Comparison of ENCODE assay signal across 9 cellular contexts in the genomic region with DNA sequence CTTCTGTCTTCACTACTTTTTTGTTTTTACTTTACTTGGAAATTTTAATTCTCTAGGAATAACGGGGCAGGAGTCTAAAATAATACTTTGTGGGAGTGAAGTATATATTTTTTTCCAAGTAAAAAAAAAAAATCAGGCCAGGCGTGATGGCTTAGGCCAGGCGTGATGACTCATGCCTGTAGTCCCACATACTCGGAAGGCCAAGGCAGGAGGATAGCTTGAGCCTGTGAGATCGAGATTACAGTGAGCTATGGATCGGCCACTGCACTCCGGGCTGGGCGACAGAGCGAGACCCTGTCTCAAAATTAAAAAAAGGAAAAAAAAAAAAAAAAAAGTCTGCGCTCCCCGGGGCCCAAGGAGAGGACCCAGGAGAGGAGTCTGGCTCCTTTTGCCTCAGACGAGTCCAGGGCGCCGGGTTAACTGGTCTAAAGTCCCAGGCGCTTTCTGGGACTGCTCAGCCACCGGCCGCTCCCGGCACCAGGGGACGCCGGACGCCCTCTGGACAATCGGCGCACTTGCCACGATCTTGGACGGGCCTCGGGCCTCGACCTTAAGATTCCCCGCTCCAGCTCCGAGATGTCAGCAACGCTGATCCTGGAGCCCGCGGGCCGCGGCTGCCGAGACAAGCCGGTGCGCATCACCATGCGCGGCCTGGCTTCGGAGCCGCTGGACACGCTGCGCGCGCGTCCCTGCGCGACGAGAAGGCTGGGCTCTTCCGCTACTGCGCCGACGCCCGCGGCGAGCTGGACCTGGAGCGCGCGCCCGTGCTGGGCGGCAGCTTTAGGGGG. TPM values are rescaled to one million over a fixed set of nuclear protein-coding genes. Genes with fewer than 3 reads are reported as not detected.
DNase-seq lines count a peak whose midpoint lies in the region; ATAC-seq, FAIRE-seq and TF ChIP-seq lines count a peak whose summit lies in the region.
"Had no signal": no experiment of that assay in that cellular context is flagged by ENCODE, and none has a peak within 500 bp of the region (broad histone marks: within the 10 kb centered on the region; RNA-seq: fewer than 3 reads in every experiment).

No MANE protein-coding gene starts in this region.

- peaks cover 9 to 23% (median 20%) of the 10 kb centered on the region in 4 donors for H3K4me1 Mint-ChIP-seq in naive thymus-derived CD8-positive, alpha-beta T cell
- peaks cover 16 to 19% of the 10 kb centered on the region in 2 donors for H3K4me1 Mint-ChIP-seq in effector memory CD8-positive, alpha-beta T cell (ENCODE audit: low read depth in 2 of 2)

- H3K4me1 ChIP-seq in NT2/D1 (ENCODE audit: insufficient read depth, insufficient read length) (no peaks in the 10 kb centered on the region), esophagus squamous epithelium (peaks cover 7 to 34% (median 10%) of the 10 kb centered on the region in 3 donors)

- peaks cover 0 to 73% (median 41%) of the 10 kb centered on the region in 9 donors for H3K9me3 Mint-ChIP-seq in naive thymus-derived CD8-positive, alpha-beta T cell
- no peaks in the 10 kb centered on the region for H3K9me3 Mint-ChIP-seq in effector memory CD8-positive, alpha-beta T cell

- FAIRE-seq in D721Med (lab: Jason Lieb, UNC), result no peak

- POLR2A ChIA-PET in AG04449 (lab: Yijun Ruan, JAX), result no interaction called here
- POLR2A ChIA-PET in naive thymus-derived CD8-positive, alpha-beta T cell (lab: Charles Lee), result no interaction called here

- TF ChIP-seq CTCF in AG04449 (IDR thresholded peaks at IDR 0.05; ENCODE audit: insufficient read depth, low read length, missing control alignments) (no peak), esophagus squamous epithelium (IDR thresholded peaks at IDR 0.05) (no peak), D721Med (IDR thresholded peaks at IDR 0.05; ENCODE audit: insufficient read depth, missing control alignments) (no peak)

- H3K36me3 ChIP-seq in NT2/D1 (ENCODE audit: insufficient read depth, insufficient read length, low read length) (no peaks in the 10 kb centered on the region), esophagus squamous epithelium (no peaks in the 10 kb centered on the region)

- WGBS in esophagus squamous epithelium, 2 donors, result 35 to 45% methylated on average over 11 to 26 of the region's 61 CpGs

- ATAC-seq in naive thymus-derived CD8-positive, alpha-beta T cell, result no peak
- ATAC-seq in GM21423 (IDR thresholded peaks at IDR 0.05; ENCODE audit: unreplicated experiment) (no peak), HG02623 (IDR thresholded peaks at IDR 0.05; ENCODE audit: unreplicated experiment) (no peak)
- ATAC-seq in effector memory CD8-positive, alpha-beta T cell (replicated peaks), result no peak
- ATAC-seq: Panc1 had no signal

- peak overlapping the region; percentile 48 for H3K4me3 ChIP-seq in AG04449 (ENCODE audit: low read depth, low read length)
- H3K4me3 ChIP-seq in NT2/D1 (ENCODE audit: insufficient read length, low read depth), result peak overlapping the region; percentile 32
- peak overlapping the region; percentile 21 to 61 (median 42) for H3K4me3 ChIP-seq in esophagus squamous epithelium

- DNase-seq in AG04449 (ENCODE audit: low read depth, low spot score) (no peak), NT2/D1 (ENCODE audit: low read depth, low spot score) (no peak), esophagus squamous epithelium (lab: John Stamatoyannopoulos, UW) (no peak), D721Med (ENCODE audit: insufficient read length, low spot score) (no peak)
- DNase-seq in naive thymus-derived CD8-positive, alpha-beta T cell, result no peak
- no peak for DNase-seq in effector memory CD8-positive, alpha-beta T cell

- H3K27ac ChIP-seq in esophagus squamous epithelium, result peak overlapping the region in 2 of 4 donors; percentile 20 to 44

- intact Hi-C loops in esophagus squamous epithelium (cut with DNase I), result no loop called here

- H3K36me3 Mint-ChIP-seq in naive thymus-derived CD8-positive, alpha-beta T cell, result peaks cover 13 to 53% (median 51%) of the 10 kb centered on the region in 3 donors
- H3K36me3 Mint-ChIP-seq in effector memory CD8-positive, alpha-beta T cell (ENCODE audit: insufficient read depth), result peaks cover 16% of the 10 kb centered on the region

- H3K27me3 ChIP-seq in NT2/D1 (ENCODE audit: insufficient read depth, insufficient read length), result peaks cover 22% of the 10 kb centered on the region
- peaks cover 0 to 18% (median 0%) of the 10 kb centered on the region in 4 donors for H3K27me3 ChIP-seq in esophagus squamous epithelium

- no peaks in the 10 kb centered on the region; the same call in 1 of the 2 replicates for H3K9me3 ChIP-seq in NT2/D1 (ENCODE audit: insufficient read depth, low read length)
- no peaks in the 10 kb centered on the region for H3K9me3 ChIP-seq in esophagus squamous epithelium

- no peak overlapping the region for H3K27ac Mint-ChIP-seq in naive thymus-derived CD8-positive, alpha-beta T cell
- H3K27ac Mint-ChIP-seq in effector memory CD8-positive, alpha-beta T cell, result no peak overlapping the region

- peak overlapping the region; percentile 57 for H3K9ac ChIP-seq in NT2/D1 (ENCODE audit: insufficient read length, low read depth)

- H3K4me3 Mint-ChIP-seq in naive thymus-derived CD8-positive, alpha-beta T cell, result peak overlapping the region in 8 of 10 donors; percentile 8 to 74 (median 57)
- peak overlapping the region in 1 of 2 donors; percentile 34 for H3K4me3 Mint-ChIP-seq in effector memory CD8-positive, alpha-beta T cell

- peaks cover 17 to 39% (median 28%) of the 10 kb centered on the region in 5 donors for H3K27me3 Mint-ChIP-seq in naive thymus-derived CD8-positive, alpha-beta T cell
- H3K27me3 Mint-ChIP-seq in effector memory CD8-positive, alpha-beta T cell, result peaks cover 16 to 38% of the 10 kb centered on the region in 2 donors

- CTCF ChIA-PET in AG04449 (lab: Yijun Ruan, JAX), result interaction anchor here (1.6 kb wide), 1 partner anchor 11 kb away, joined by 4 read pairs; no protein-coding TSS in a partner anchor

- no peak for TF ChIP-seq POLR2A in esophagus squamous epithelium (IDR thresholded peaks at IDR 0.05)

RNA-seq across cellular contexts. Expression of a gene that starts 2.7 kb away (rescaled TPM):
- 1 to 10 TPM in 2 of 4 donors, under 1 TPM in 2; 0.30 to 2.1 (median 0.95) TPM for total RNA-seq in esophagus squamous epithelium
- 10 to 100 TPM; 10.1 to 12.4 TPM for total RNA-seq in naive thymus-derived CD8-positive, alpha-beta T cell
- 10 to 100 TPM in 1 of 3 donors, 1 to 10 TPM in 2; 2.8 to 13.5 (median 5.3) TPM for polyA plus RNA-seq in naive thymus-derived CD8-positive, alpha-beta T cell

RNA-seq across cellular contexts. Expression of a gene that starts 42.2 kb away (rescaled TPM):
- 1 to 10 TPM in 3 of 4 donors, under 1 TPM in 1; 0.88 to 4.0 (median 2.0) TPM for total RNA-seq in esophagus squamous epithelium
- 10 to 100 TPM; 21.3 to 22.1 TPM for total RNA-seq in naive thymus-derived CD8-positive, alpha-beta T cell
- polyA plus RNA-seq in naive thymus-derived CD8-positive, alpha-beta T cell, result 1 to 10 TPM; 3.4 to 5.5 (median 4.6) TPM

Comparison
In these comparisons a context has a peak if more than half of its experiments do, and no peak if none do; other contexts are left out.
1. RNA of a gene that starts 42.2 kb away (total RNA-seq): 21.3 to 22.1 TPM in naive thymus-derived CD8-positive, alpha-beta T cell; 0.88 to 4.0 TPM in esophagus squamous epithelium; every median in the first group is over 4 times any median in the second.
2. Peak in every context shown above with its lines, with median percentiles within 50 percentile points of each other: H3K4me3 ChIP-seq.